1 cellular context compared by ENCODE assay signal in genomic region chr4:140373328-140374129, GRCh38.
TF ChIP-seq lines count a peak whose summit lies in the region.

Gene SCOC (plus strand): TSS chr4:140373646. CDS start chr4:140379171, 5,525 bp downstream.

TF ChIP-seq in HepG2, 621 proteins besides CTCF, POLR2A, EP300 and RAD21 (continued from another document and continues in another):
- TF ChIP-seq CCAR2 (optimal IDR thresholded peaks at IDR 0.05; ENCODE audit: low read depth, low read length): no peak
- TF ChIP-seq ZNF816 (CRISPR knock-in tag; IDR thresholded peaks at IDR 0.05; ENCODE audit: borderline replicate concordance): peak; percentile 56; the same call in 1 of the 2 replicates
- TF ChIP-seq TMF1 (CRISPR knock-in tag; IDR thresholded peaks at IDR 0.05; ENCODE audit: low read depth): peak; percentile 65; the same call in 1 of the 2 replicates
- TF ChIP-seq HNRNPUL1 (IDR thresholded peaks at IDR 0.05; ENCODE audit: low read depth, low read length): no peak
- peak; percentile 42; the same call in 1 of the 2 replicates for TF ChIP-seq MEIS2 (CRISPR knock-in tag; IDR thresholded peaks at IDR 0.05)
- peak; percentile 94; the same call in 1 of the 2 replicates for TF ChIP-seq NRL (CRISPR knock-in tag; IDR thresholded peaks at IDR 0.05; ENCODE audit: borderline replicate concordance)
- peak; percentile 82; the same call in 1 of the 2 replicates for TF ChIP-seq SATB2 (CRISPR knock-in tag; IDR thresholded peaks at IDR 0.05)
- peak; percentile 95; the same call in 1 of the 2 replicates for TF ChIP-seq ZNF598 (CRISPR knock-in tag; IDR thresholded peaks at IDR 0.05; ENCODE audit: borderline replicate concordance)
- TF ChIP-seq ZNF414 (CRISPR knock-in tag; IDR thresholded peaks at IDR 0.05): peak; percentile 72; the same call in 1 of the 2 replicates
- TF ChIP-seq THAP7 (CRISPR knock-in tag; IDR thresholded peaks at IDR 0.05): no peak
- no peak for TF ChIP-seq ZSCAN30 (CRISPR knock-in tag; IDR thresholded peaks at IDR 0.05)
- peak; percentile 63 for TF ChIP-seq IKZF4 (CRISPR knock-in tag; IDR thresholded peaks at IDR 0.05; ENCODE audit: borderline replicate concordance, low read depth, not compliant biosample characterization)
- TF ChIP-seq MYPOP (CRISPR knock-in tag; IDR thresholded peaks at IDR 0.05): peak; percentile 75
- TF ChIP-seq KLF11 (CRISPR knock-in tag; IDR thresholded peaks at IDR 0.05): 0 out of 2 replicates have a peak, but pooled peaks have one; percentile 68
- TF ChIP-seq ZNF770 (CRISPR knock-in tag; IDR thresholded peaks at IDR 0.05): peak; percentile 57
- peak; percentile 83 for TF ChIP-seq SP2 (CRISPR knock-in tag; IDR thresholded peaks at IDR 0.05)
- TF ChIP-seq ZFP1 (CRISPR knock-in tag; IDR thresholded peaks at IDR 0.05): no peak
- 0 out of 2 replicates have a peak, but pooled peaks have one; percentile 28 for TF ChIP-seq SIN3B (IDR thresholded peaks at IDR 0.05; ENCODE audit: low read length)
- peak; percentile 86; the same call in 1 of the 2 replicates for TF ChIP-seq CREB3 (CRISPR knock-in tag; IDR thresholded peaks at IDR 0.05)
- TF ChIP-seq ZBTB43 (CRISPR knock-in tag; conservative IDR thresholded peaks at IDR 0.05): 0 out of 2 replicates have a peak, but pooled peaks have one; percentile 57
- TF ChIP-seq ZFAT (CRISPR knock-in tag; conservative IDR thresholded peaks at IDR 0.05): 0 out of 2 replicates have a peak, but pooled peaks have one; percentile 66
- TF ChIP-seq SP5 (CRISPR knock-in tag; IDR thresholded peaks at IDR 0.05; ENCODE audit: borderline replicate concordance, low read depth): peak; percentile 98
- 0 out of 2 replicates have a peak, but pooled peaks have one; percentile 53 for TF ChIP-seq ZFP37 (CRISPR knock-in tag; IDR thresholded peaks at IDR 0.05; ENCODE audit: borderline replicate concordance)
- peak; percentile 45; the same call in 1 of the 2 replicates for TF ChIP-seq ARNTL (CRISPR knock-in tag; IDR thresholded peaks at IDR 0.05)
- peak; percentile 75; the same call in 1 of the 2 replicates for TF ChIP-seq ZFP41 (CRISPR knock-in tag; IDR thresholded peaks at IDR 0.05; ENCODE audit: borderline replicate concordance)
- TF ChIP-seq PLRG1 (conservative IDR thresholded peaks at IDR 0.05): no peak
- TF ChIP-seq HMGXB3 (CRISPR knock-in tag; IDR thresholded peaks at IDR 0.05; ENCODE audit: borderline replicate concordance): peak; percentile 67
- TF ChIP-seq PRDM15 (CRISPR knock-in tag; IDR thresholded peaks at IDR 0.05): peak; percentile 66
- TF ChIP-seq TRIM22 (IDR thresholded peaks at IDR 0.05): no peak
- 0 out of 2 replicates have a peak, but pooled peaks have one; percentile 72 for TF ChIP-seq RARG (CRISPR knock-in tag; IDR thresholded peaks at IDR 0.05; ENCODE audit: low read depth)
- TF ChIP-seq U2AF2 (IDR thresholded peaks at IDR 0.05; ENCODE audit: low read depth, low read length): no peak
- peak; percentile 76 to 90; a peak in 3 of 4 replicates for TF ChIP-seq HMGXB4 (CRISPR knock-in tag; IDR thresholded peaks at IDR 0.05; ENCODE audit: borderline replicate concordance in 1 of 2, low read depth in 1 of 2)
- TF ChIP-seq PHF8 (CRISPR knock-in tag; IDR thresholded peaks at IDR 0.05): peak; percentile 99
- TF ChIP-seq SOX13 (IDR thresholded peaks at IDR 0.05): no peak
- peak in 1 of 2 experiments; percentile 40; a peak in 1 of 4 replicates for TF ChIP-seq SOX13 (CRISPR knock-in tag; conservative IDR thresholded peaks at IDR 0.05 in 1 of 2, IDR thresholded peaks at IDR 0.05 in 1 of 2)
- peak; percentile 64; the same call in 1 of the 2 replicates for TF ChIP-seq ETS1 (CRISPR knock-in tag; IDR thresholded peaks at IDR 0.05)
- peak; percentile 43; the same call in 1 of the 2 replicates for TF ChIP-seq RFX5 (IDR thresholded peaks at IDR 0.05; ENCODE audit: low read depth, low read length)
- peak; percentile 77 for TF ChIP-seq GATAD1 (CRISPR knock-in tag; IDR thresholded peaks at IDR 0.05)
- peak; percentile 95 for TF ChIP-seq TAF1 (CRISPR knock-in tag; IDR thresholded peaks at IDR 0.05)
